1 cellular context compared by ENCODE assay signal in the genomic region with DNA sequence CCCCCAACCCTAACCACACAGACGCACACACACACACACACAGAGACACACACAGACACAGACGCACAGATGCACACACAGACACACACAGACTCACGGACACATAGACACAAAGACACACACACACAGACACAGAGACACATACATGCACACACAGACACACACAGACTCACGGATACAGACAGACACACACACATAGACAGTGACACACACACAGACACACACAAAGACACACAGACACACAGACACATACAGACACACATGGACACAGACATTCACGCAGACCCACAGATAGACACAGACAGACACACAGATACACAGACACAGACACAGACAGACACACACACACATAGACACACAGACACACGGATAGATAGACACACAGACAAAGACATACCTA.
TF ChIP-seq lines count a peak whose summit lies in the region.

No MANE protein-coding gene starts in this region.

TF ChIP-seq in GM12878, 131 proteins besides CTCF, POLR2A, EP300 and RAD21:
- TF ChIP-seq, protein P1, sequence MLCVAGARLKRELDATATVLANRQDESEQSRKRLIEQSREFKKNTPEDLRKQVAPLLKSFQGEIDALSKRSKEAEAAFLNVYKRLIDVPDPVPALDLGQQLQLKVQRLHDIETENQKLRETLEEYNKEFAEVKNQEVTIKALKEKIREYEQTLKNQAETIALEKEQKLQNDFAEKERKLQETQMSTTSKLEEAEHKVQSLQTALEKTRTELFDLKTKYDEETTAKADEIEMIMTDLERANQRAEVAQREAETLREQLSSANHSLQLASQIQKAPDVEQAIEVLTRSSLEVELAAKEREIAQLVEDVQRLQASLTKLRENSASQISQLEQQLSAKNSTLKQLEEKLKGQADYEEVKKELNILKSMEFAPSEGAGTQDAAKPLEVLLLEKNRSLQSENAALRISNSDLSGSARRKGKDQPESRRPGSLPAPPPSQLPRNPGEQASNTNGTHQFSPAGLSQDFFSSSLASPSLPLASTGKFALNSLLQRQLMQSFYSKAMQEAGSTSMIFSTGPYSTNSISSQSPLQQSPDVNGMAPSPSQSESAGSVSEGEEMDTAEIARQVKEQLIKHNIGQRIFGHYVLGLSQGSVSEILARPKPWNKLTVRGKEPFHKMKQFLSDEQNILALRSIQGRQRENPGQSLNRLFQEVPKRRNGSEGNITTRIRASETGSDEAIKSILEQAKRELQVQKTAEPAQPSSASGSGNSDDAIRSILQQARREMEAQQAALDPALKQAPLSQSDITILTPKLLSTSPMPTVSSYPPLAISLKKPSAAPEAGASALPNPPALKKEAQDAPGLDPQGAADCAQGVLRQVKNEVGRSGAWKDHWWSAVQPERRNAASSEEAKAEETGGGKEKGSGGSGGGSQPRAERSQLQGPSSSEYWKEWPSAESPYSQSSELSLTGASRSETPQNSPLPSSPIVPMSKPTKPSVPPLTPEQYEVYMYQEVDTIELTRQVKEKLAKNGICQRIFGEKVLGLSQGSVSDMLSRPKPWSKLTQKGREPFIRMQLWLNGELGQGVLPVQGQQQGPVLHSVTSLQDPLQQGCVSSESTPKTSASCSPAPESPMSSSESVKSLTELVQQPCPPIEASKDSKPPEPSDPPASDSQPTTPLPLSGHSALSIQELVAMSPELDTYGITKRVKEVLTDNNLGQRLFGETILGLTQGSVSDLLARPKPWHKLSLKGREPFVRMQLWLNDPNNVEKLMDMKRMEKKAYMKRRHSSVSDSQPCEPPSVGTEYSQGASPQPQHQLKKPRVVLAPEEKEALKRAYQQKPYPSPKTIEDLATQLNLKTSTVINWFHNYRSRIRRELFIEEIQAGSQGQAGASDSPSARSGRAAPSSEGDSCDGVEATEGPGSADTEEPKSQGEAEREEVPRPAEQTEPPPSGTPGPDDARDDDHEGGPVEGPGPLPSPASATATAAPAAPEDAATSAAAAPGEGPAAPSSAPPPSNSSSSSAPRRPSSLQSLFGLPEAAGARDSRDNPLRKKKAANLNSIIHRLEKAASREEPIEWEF (IDR thresholded peaks at IDR 0.05; ENCODE audit: insufficient replicate concordance, low read depth, low read length) = no peak
- TF ChIP-seq, protein P2, sequence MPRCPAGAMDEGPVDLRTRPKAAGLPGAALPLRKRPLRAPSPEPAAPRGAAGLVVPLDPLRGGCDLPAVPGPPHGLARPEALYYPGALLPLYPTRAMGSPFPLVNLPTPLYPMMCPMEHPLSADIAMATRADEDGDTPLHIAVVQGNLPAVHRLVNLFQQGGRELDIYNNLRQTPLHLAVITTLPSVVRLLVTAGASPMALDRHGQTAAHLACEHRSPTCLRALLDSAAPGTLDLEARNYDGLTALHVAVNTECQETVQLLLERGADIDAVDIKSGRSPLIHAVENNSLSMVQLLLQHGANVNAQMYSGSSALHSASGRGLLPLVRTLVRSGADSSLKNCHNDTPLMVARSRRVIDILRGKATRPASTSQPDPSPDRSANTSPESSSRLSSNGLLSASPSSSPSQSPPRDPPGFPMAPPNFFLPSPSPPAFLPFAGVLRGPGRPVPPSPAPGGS (IDR thresholded peaks at IDR 0.05; ENCODE audit: borderline replicate concordance, insufficient read depth, low read depth, low read length, poor library complexity, severe bottlenecking) = peak; percentile 34
- no peak for TF ChIP-seq CEBPB (IDR thresholded peaks at IDR 0.05; ENCODE audit: borderline replicate concordance in 1 of 2, low read depth in 2 of 2, low read length in 2 of 2)
